ENCODE assay signal across 8 cellular contexts in genomic region chr22:36505998-36506635, GRCh38. TPM values are rescaled to one million over a fixed set of nuclear protein-coding genes. Genes with fewer than 3 reads are reported as not detected.
DNase-seq lines count a peak whose midpoint lies in the region; ATAC-seq and TF ChIP-seq lines count a peak whose summit lies in the region.

No MANE protein-coding gene starts in this region.

- TF ChIP-seq CTCF in fibroblast of mammary gland (conservative IDR thresholded peaks at IDR 0.05; ENCODE audit: control insufficient read depth, insufficient read depth, low read depth, low read length) (no peak), parathyroid adenoma (IDR thresholded peaks at IDR 0.05) (no peak)

- H3K79me2 ChIP-seq in parathyroid adenoma = no peaks in the 10 kb centered on the region

- H3K27me3 ChIP-seq in SJSA1 (replicated peaks) = no peaks in the 10 kb centered on the region
- no peaks in the 10 kb centered on the region for H3K27me3 ChIP-seq in parathyroid adenoma (ENCODE audit: control insufficient read depth, insufficient read depth, low read length)

- no peak for ATAC-seq in GM21723 (IDR thresholded peaks at IDR 0.05; ENCODE audit: unreplicated experiment)
- ATAC-seq in HG02981 (IDR thresholded peaks at IDR 0.05; ENCODE audit: unreplicated experiment) = no peak

- H3K4me3 ChIP-seq in SJSA1 (peak overlapping the region; percentile 46), fibroblast of mammary gland (ENCODE audit: control insufficient read depth, low read depth, low read length) (peak overlapping the region; percentile 40), parathyroid adenoma (ENCODE audit: low read depth, low read length) (peak overlapping the region; percentile 64)

- no peaks in the 10 kb centered on the region for H3K4me1 ChIP-seq in ES-I3 (ENCODE audit: insufficient read depth, low read length)
- peaks cover 15% of the 10 kb centered on the region for H3K4me1 ChIP-seq in SJSA1 (replicated peaks)
- H3K4me1 ChIP-seq in parathyroid adenoma = no peaks in the 10 kb centered on the region

- H3K4me2 ChIP-seq in parathyroid adenoma (ENCODE audit: low read length) = peak overlapping the region; percentile 80

- H2AFZ ChIP-seq in parathyroid adenoma = peak overlapping the region; percentile 83

- H3K36me3 ChIP-seq in ES-I3 (ENCODE audit: insufficient read depth, low read length) = peaks cover 9% of the 10 kb centered on the region
- peaks cover 14% of the 10 kb centered on the region for H3K36me3 ChIP-seq in SJSA1
- no peaks in the 10 kb centered on the region for H3K36me3 ChIP-seq in parathyroid adenoma (ENCODE audit: control insufficient read depth, insufficient read depth, low read length)

- H3K9me3 ChIP-seq in ES-I3 (ENCODE audit: control insufficient read depth, insufficient read depth, low read length) (no peaks in the 10 kb centered on the region; the same call in 1 of the 2 replicates), SJSA1 (replicated peaks) (peaks cover 9% of the 10 kb centered on the region), parathyroid adenoma (ENCODE audit: control insufficient read depth, low read length) (no peaks in the 10 kb centered on the region)

- DNase-seq in SJSA1 (ENCODE audit: low read depth in 1 of 2, low spot score in 2 of 2) (no peak), fibroblast of mammary gland (ENCODE audit: low read depth) (no peak), NCI-H1092 treated with DMSO at 0.1 percent for 48 hours (lab: John Stamatoyannopoulos, UW) (no peak), A172 (ENCODE audit: low spot score) (no peak)

- H3K9ac ChIP-seq in ES-I3 (ENCODE audit: low read depth, low read length) = peak overlapping the region; percentile 58
- H3K9ac ChIP-seq in parathyroid adenoma = no peak overlapping the region

- H3K27ac ChIP-seq in SJSA1 (no peak overlapping the region), parathyroid adenoma (no peak overlapping the region)

RNA-seq across cellular contexts. Expression of gene FOXRED2, which starts 0.7 kb away (rescaled TPM):
- 0.88 and 6.3 TPM in 2 replicates for total RNA-seq in SJSA1 (2014; rRNA removed; shearing (Covaris generic))
- 17.6 and 18.4 TPM in 2 replicates for total RNA-seq in A172 (2014; rRNA removed; shearing (Covaris generic))

RNA-seq across cellular contexts. Expression of gene EIF3D, which starts 22.8 kb away (rescaled TPM):
- 266 and 351 TPM in 2 replicates for total RNA-seq in SJSA1 (2014; rRNA removed; shearing (Covaris generic))
- 249 and 285 TPM in 2 replicates for total RNA-seq in A172 (2014; rRNA removed; shearing (Covaris generic))

RNA-seq across cellular contexts. Expression of gene TXN2, which starts 24.7 kb away (rescaled TPM):
- total RNA-seq in SJSA1 (2014; rRNA removed; shearing (Covaris generic)) = 18.8 and 27.4 TPM in 2 replicates
- 9.9 and 24.2 TPM in 2 replicates for total RNA-seq in A172 (2014; rRNA removed; shearing (Covaris generic))
